ENCODE assay signal across 8 cellular contexts in the genomic region with DNA sequence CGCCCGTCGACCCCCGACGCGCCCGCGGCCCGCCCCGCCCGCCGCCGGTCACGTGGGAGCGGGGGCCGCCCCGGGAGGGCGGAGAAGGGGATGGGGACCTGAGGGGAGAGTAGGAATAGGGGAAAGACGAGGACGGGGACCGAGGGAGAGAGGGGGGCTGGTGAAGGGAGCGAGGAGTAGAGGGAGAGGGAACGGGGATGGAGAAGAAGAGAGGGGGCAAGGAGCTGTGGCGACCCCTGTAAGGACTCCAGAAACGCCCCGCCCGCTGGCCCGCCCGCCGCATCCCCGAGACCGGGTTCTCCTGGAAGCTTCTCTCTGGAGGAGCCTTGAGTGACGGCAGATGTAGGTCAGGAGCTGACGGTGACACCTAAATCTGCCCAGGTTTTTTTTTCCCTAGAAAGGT. TPM values are rescaled to one million over a fixed set of nuclear protein-coding genes. Genes with fewer than 3 reads are reported as not detected.
DNase-seq lines count a peak whose midpoint lies in the region; ATAC-seq and TF ChIP-seq lines count a peak whose summit lies in the region.

No MANE protein-coding gene starts in this region.

- H3K27me3 Mint-ChIP-seq in naive thymus-derived CD8-positive, alpha-beta T cell: no peaks in the 10 kb centered on the region

- peaks cover 30 to 55% (median 50%) of the 10 kb centered on the region in 4 donors for H3K4me1 Mint-ChIP-seq in naive thymus-derived CD8-positive, alpha-beta T cell

- no peaks in the 10 kb centered on the region for H3K9me3 ChIP-seq in esophagus squamous epithelium

- H3K4me1 ChIP-seq in esophagus squamous epithelium: peaks cover 9 to 37% (median 12%) of the 10 kb centered on the region in 3 donors

- peak overlapping the region; percentile 52 to 91 (median 80) for H3K4me3 Mint-ChIP-seq in naive thymus-derived CD8-positive, alpha-beta T cell

- POLR2A ChIA-PET in naive thymus-derived CD8-positive, alpha-beta T cell (lab: Charles Lee): interaction anchor here (0.8 to 1.0 kb wide), 2 partner anchors 76 to 164 kb away, joined by 3 to 4 read pairs; a partner anchor contains a TSS

- intact Hi-C loops in esophagus squamous epithelium (cut with DNase I): no loop called here

- no peaks in the 10 kb centered on the region for H3K36me3 ChIP-seq in esophagus squamous epithelium

- peak overlapping the region; percentile 88 to 98 (median 92) for H3K27ac ChIP-seq in esophagus squamous epithelium

- in situ Hi-C loops in KBM-7 (cut with MboI; ENCODE audit: low pct_unique_long_range_greater_than_20kb, low sequenced_read_pairs): no loop called here

- TF ChIP-seq CTCF in esophagus squamous epithelium (IDR thresholded peaks at IDR 0.05): no peak

- 0% methylated on average over 15 to 16 of the region's 34 CpGs for WGBS in esophagus squamous epithelium, 2 donors

- no peak for TF ChIP-seq POLR2A in esophagus squamous epithelium (IDR thresholded peaks at IDR 0.05)

- H3K27me3 ChIP-seq in esophagus squamous epithelium: no peaks in the 10 kb centered on the region

- peak; percentile 25 for ATAC-seq in GM21528 (IDR thresholded peaks at IDR 0.05; ENCODE audit: low FRiP score, unreplicated experiment)
- ATAC-seq in naive thymus-derived CD8-positive, alpha-beta T cell: peak in 1 of 2 donors; percentile 1

- H3K9me3 Mint-ChIP-seq in naive thymus-derived CD8-positive, alpha-beta T cell: no peaks in the 10 kb centered on the region

- peak overlapping the region; percentile 63 to 90 (median 77) for H3K4me3 ChIP-seq in esophagus squamous epithelium

- DNase-seq in NCI-H82 (lab: John Stamatoyannopoulos, UW) (peak; percentile 68), NCI-H82 treated with DMSO at 0.1 percent for 48 hours (lab: John Stamatoyannopoulos, UW; ENCODE audit: unreplicated experiment) (no peak), KBM-7 (peak; percentile 39), esophagus squamous epithelium (lab: John Stamatoyannopoulos, UW) (no peak), NCI-H1048 (lab: John Stamatoyannopoulos, UW) (no peak)
- peak; percentile 58 for DNase-seq in activated CD4-positive, CD25-positive, alpha-beta regulatory T cell treated with anti-CD3 and anti-CD28 coated beads, Interleukin-2, amount 50 U/mL, for 72 hours
- peak in 4 of 10 donors; percentile 24 to 66 (median 37) for DNase-seq in naive thymus-derived CD8-positive, alpha-beta T cell

- H3K36me3 Mint-ChIP-seq in naive thymus-derived CD8-positive, alpha-beta T cell: peaks cover 0 to 2% (median 0%) of the 10 kb centered on the region in 3 donors

- H3K27ac Mint-ChIP-seq in naive thymus-derived CD8-positive, alpha-beta T cell: peak overlapping the region; percentile 45 to 98 (median 91)

RNA-seq across cellular contexts. Expression of a gene that starts 0.6 kb away (rescaled TPM):
- total RNA-seq in esophagus squamous epithelium: 10 to 100 TPM; 10.4 to 16.6 (median 12.9) TPM
- 10 to 100 TPM; 22.7 to 25.5 TPM for total RNA-seq in naive thymus-derived CD8-positive, alpha-beta T cell
- 10 to 100 TPM in 1 of 3 donors, 1 to 10 TPM in 2; 8.1 to 11.7 (median 9.2) TPM for polyA plus RNA-seq in naive thymus-derived CD8-positive, alpha-beta T cell

Comparison
In these comparisons a context has a peak if more than half of its experiments do, and no peak if none do; other contexts are left out.
1. DNase-seq: peak in NCI-H82 (single experiment), KBM-7 (single experiment) and activated CD4-positive, CD25-positive, alpha-beta regulatory T cell treated with anti-CD3 and anti-CD28 coated beads, Interleukin-2, amount 50 U/mL, for 72 hours (single experiment); none in NCI-H82 treated with DMSO at 0.1 percent for 48 hours (single experiment), esophagus squamous epithelium (single experiment) and NCI-H1048 (single experiment).